In the genomic region with DNA sequence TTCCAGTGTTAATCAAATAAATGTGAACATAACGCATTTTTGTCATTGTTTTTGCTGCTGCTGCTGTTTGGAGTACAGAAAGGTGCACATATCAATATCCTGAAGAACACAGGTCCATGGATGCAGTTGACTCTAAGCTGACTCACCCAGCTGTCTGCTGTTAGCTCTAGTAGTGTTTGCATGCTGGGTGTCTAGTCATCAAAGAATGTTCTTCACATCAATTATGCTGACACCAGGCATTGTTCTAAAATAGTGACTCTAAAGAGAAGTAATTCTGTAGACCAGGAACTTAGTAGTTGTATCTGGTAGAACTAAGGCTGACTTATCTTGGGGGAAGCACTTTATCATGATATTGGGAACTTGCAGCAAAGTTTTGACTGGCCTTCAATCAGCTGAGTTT, we compare ENCODE assay signal across 11 cellular contexts. TPM values are rescaled to one million over a fixed set of nuclear protein-coding genes. Genes with fewer than 3 reads are reported as not detected.
DNase-seq lines count a peak whose midpoint lies in the region; ATAC-seq and TF ChIP-seq lines count a peak whose summit lies in the region.
"Had no signal": no experiment of that assay in that cellular context is flagged by ENCODE, and none has a peak within 500 bp of the region (broad histone marks: within the 10 kb centered on the region; RNA-seq: fewer than 3 reads in every experiment).

No MANE protein-coding gene starts in this region.

- no peak overlapping the region for H3K4me3 Mint-ChIP-seq in GM23338

- H3K36me3 ChIP-seq in GM23338 (ENCODE audit: insufficient read depth) (peaks cover 4% of the 10 kb centered on the region; the same call in 1 of the 2 replicates), PC-3 (ENCODE audit: low read depth, low read length) (no peaks in the 10 kb centered on the region), osteoblast (ENCODE audit: insufficient read depth, low read length) (no peaks in the 10 kb centered on the region), transverse colon (no peaks in the 10 kb centered on the region)

- peaks cover 63% of the 10 kb centered on the region for H3K4me1 Mint-ChIP-seq in GM23338

- no TSS peak for BruUV-seq in PC-3 (replicated peaks; lab: Mats Ljungman, UMichigan)

- ATAC-seq in GM23338 (no peak), PC-3 (peak; percentile 99), HG02798 (IDR thresholded peaks at IDR 0.05; ENCODE audit: poor library complexity, unreplicated experiment) (no peak), HG03095 (IDR thresholded peaks at IDR 0.05; ENCODE audit: unreplicated experiment) (no peak)
- ATAC-seq: Panc1 had no signal

- H3K27me3 ChIP-seq in GM23338 (ENCODE audit: insufficient read depth) (no peaks in the 10 kb centered on the region), PC-3 (ENCODE audit: low read length) (0 out of 2 replicates have a peak, but pooled peaks cover 7% of the 10 kb centered on the region), osteoblast (ENCODE audit: insufficient read depth, low read length) (no peaks in the 10 kb centered on the region), transverse colon (no peaks in the 10 kb centered on the region)

- H3K9me2 ChIP-seq in GM23338 (ENCODE audit: insufficient read depth), result no peaks in the 10 kb centered on the region
- H3K9me2 ChIP-seq in PC-3 (replicated peaks; ENCODE audit: low read length), result no peaks in the 10 kb centered on the region

- H3K79me2 ChIP-seq in GM23338 (replicated peaks; ENCODE audit: insufficient read depth) (peaks cover 70% of the 10 kb centered on the region), PC-3 (ENCODE audit: low read length) (no peaks in the 10 kb centered on the region), osteoblast (ENCODE audit: insufficient read depth, low read length) (no peaks in the 10 kb centered on the region)

- 96 to 100% methylated on average over 1 of the region's 1 CpG for WGBS in transverse colon (ENCODE audit: low coverage in 1 of 2), 2 donors

- TF ChIP-seq EP300 in transverse colon (IDR thresholded peaks at IDR 0.05; ENCODE audit: low read depth), result no peak

- H3K9ac ChIP-seq in PC-3 (ENCODE audit: low read length), result no peak overlapping the region

- no peaks in the 10 kb centered on the region; the same call in 2 of the 3 replicates for H3K9me3 Mint-ChIP-seq in GM23338

- CTCF ChIA-PET in PC-3 (lab: Charles Lee), result interaction anchor here (1.0 kb wide), 1 partner anchor 13 kb away, joined by 6 read pairs; no protein-coding TSS in a partner anchor

- intact Hi-C loops in PC-3 (cut with micrococcal nuclease) (no loop called here), transverse colon (cut with DNase I; ENCODE audit: low total_unique reads) (no loop called here)

- H2AFZ ChIP-seq in GM23338 (no peak overlapping the region), PC-3 (ENCODE audit: low read length) (no peak overlapping the region), osteoblast (ENCODE audit: low read length) (no peak overlapping the region)

- TF ChIP-seq CTCF in GM23338 (conservative IDR thresholded peaks at IDR 0.05; ENCODE audit: low read depth in 2 of 2), result no peak
- TF ChIP-seq CTCF in PC-3 (conservative IDR thresholded peaks at IDR 0.05; ENCODE audit: low read depth, low read length), result no peak
- TF ChIP-seq CTCF in epithelial cell of esophagus (IDR thresholded peaks at IDR 0.05; ENCODE audit: insufficient read depth, low read depth, low read length, missing control alignments), result no peak
- no peak for TF ChIP-seq CTCF in osteoblast (IDR thresholded peaks at IDR 0.05; ENCODE audit: extremely low read depth, low read depth, low read length)
- TF ChIP-seq CTCF in transverse colon (IDR thresholded peaks at IDR 0.05), result no peak

- H4K20me1 ChIP-seq in GM23338 (replicated peaks; ENCODE audit: insufficient read depth) (no peaks in the 10 kb centered on the region), PC-3 (ENCODE audit: low read length) (no peaks in the 10 kb centered on the region), osteoblast (ENCODE audit: insufficient read depth, low read length) (no peaks in the 10 kb centered on the region)

- peak overlapping the region; percentile 94 for H3K27ac ChIP-seq in GM23338 (ENCODE audit: low read depth)
- no peak overlapping the region for H3K27ac ChIP-seq in PC-3 (ENCODE audit: low read length)
- H3K27ac ChIP-seq in osteoblast (ENCODE audit: low read depth, low read length), result no peak overlapping the region
- no peak overlapping the region for H3K27ac ChIP-seq in transverse colon

- H3K27ac Mint-ChIP-seq in GM23338, result peak overlapping the region; percentile 79

- peaks cover 4% of the 10 kb centered on the region for H3K27me3 Mint-ChIP-seq in GM23338 (ENCODE audit: insufficient read depth, low read depth, poor library complexity)

- no peak overlapping the region for H3K4me2 ChIP-seq in GM23338
- no peak overlapping the region for H3K4me2 ChIP-seq in PC-3 (ENCODE audit: low read length)
- H3K4me2 ChIP-seq in osteoblast (ENCODE audit: insufficient read depth, low read length), result no peak overlapping the region

- H3K9me3 ChIP-seq in PC-3 (ENCODE audit: low read length) (no peaks in the 10 kb centered on the region), osteoblast (ENCODE audit: low read depth, low read length) (no peaks in the 10 kb centered on the region), transverse colon (no peaks in the 10 kb centered on the region)

- in situ Hi-C loops in transverse colon (cut with MboI; ENCODE audit: low pct_ligation_motif_present in 1 of 4, low pct_unique_long_range_greater_than_20kb in 1 of 4, low sequenced_read_pairs in 3 of 4), result loop anchor here in 3 of 4 donors (10.0 to 25.0 kb wide), 4 partner anchors 101 to 341 kb away; a partner anchor contains a TSS

- POLR2A ChIA-PET in PC-3 (lab: Charles Lee; ENCODE audit: unreplicated experiment), result no interaction called here

- H3K4me1 ChIP-seq in GM23338 (ENCODE audit: insufficient read depth), result peaks cover 36% of the 10 kb centered on the region
- peaks cover 4% of the 10 kb centered on the region; the same call in 1 of the 2 replicates for H3K4me1 ChIP-seq in PC-3 (ENCODE audit: insufficient read depth, low read length)
- no peaks in the 10 kb centered on the region for H3K4me1 ChIP-seq in osteoblast (ENCODE audit: insufficient read depth, low read length)
- H3K4me1 ChIP-seq in transverse colon, result no peaks in the 10 kb centered on the region

- TF ChIP-seq POLR2A in transverse colon (IDR thresholded peaks at IDR 0.05), result no peak

- DNase-seq in GM23338 (ENCODE audit: low spot score) (no peak), PC-3 (peak; percentile 81), epithelial cell of esophagus (ENCODE audit: low read depth) (peak; percentile 84), osteoblast (ENCODE audit: insufficient read length, low spot score, missing footprints) (peak; percentile 77), transverse colon (no peak)
- DNase-seq: Calu3; effector memory CD4-positive, alpha-beta T cell; NCI-H2081 treated with DMSO at 0.1 percent for 48 hours had no signal

- no peak overlapping the region for H3K4me3 ChIP-seq in GM23338
- no peak overlapping the region for H3K4me3 ChIP-seq in PC-3 (ENCODE audit: low read length)
- no peak overlapping the region for H3K4me3 ChIP-seq in epithelial cell of esophagus (ENCODE audit: low read length)
- no peak overlapping the region for H3K4me3 ChIP-seq in osteoblast (ENCODE audit: insufficient read depth, low read length)
- no peak overlapping the region for H3K4me3 ChIP-seq in transverse colon

- peaks cover 46% of the 10 kb centered on the region for H3K36me3 Mint-ChIP-seq in GM23338 (ENCODE audit: low read depth)

- H3F3A ChIP-seq in GM23338 (replicated peaks; ENCODE audit: low read depth), result peaks cover 17% of the 10 kb centered on the region; the same call in 1 of the 2 replicates
- H3F3A ChIP-seq in PC-3 (ENCODE audit: low read length, unreplicated experiment), result no peaks in the 10 kb centered on the region

TF ChIP-seq in GM23338, 12 proteins besides CTCF, POLR2A, EP300 and RAD21 (continues in another document):
- TF ChIP-seq ZNF114 (CRISPR knock-in tag; IDR thresholded peaks at IDR 0.05), result no peak
- TF ChIP-seq, protein P1, sequence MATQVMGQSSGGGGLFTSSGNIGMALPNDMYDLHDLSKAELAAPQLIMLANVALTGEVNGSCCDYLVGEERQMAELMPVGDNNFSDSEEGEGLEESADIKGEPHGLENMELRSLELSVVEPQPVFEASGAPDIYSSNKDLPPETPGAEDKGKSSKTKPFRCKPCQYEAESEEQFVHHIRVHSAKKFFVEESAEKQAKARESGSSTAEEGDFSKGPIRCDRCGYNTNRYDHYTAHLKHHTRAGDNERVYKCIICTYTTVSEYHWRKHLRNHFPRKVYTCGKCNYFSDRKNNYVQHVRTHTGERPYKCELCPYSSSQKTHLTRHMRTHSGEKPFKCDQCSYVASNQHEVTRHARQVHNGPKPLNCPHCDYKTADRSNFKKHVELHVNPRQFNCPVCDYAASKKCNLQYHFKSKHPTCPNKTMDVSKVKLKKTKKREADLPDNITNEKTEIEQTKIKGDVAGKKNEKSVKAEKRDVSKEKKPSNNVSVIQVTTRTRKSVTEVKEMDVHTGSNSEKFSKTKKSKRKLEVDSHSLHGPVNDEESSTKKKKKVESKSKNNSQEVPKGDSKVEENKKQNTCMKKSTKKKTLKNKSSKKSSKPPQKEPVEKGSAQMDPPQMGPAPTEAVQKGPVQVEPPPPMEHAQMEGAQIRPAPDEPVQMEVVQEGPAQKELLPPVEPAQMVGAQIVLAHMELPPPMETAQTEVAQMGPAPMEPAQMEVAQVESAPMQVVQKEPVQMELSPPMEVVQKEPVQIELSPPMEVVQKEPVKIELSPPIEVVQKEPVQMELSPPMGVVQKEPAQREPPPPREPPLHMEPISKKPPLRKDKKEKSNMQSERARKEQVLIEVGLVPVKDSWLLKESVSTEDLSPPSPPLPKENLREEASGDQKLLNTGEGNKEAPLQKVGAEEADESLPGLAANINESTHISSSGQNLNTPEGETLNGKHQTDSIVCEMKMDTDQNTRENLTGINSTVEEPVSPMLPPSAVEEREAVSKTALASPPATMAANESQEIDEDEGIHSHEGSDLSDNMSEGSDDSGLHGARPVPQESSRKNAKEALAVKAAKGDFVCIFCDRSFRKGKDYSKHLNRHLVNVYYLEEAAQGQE (IDR thresholded peaks at IDR 0.05; ENCODE audit: unreplicated experiment), result no peak
- TF ChIP-seq NANOG (IDR thresholded peaks at IDR 0.05; ENCODE audit: borderline replicate concordance), result no peak
- TF ChIP-seq EZH2 (IDR thresholded peaks at IDR 0.05; ENCODE audit: low read depth, unreplicated experiment), result no peak
- TF ChIP-seq, protein P2, sequence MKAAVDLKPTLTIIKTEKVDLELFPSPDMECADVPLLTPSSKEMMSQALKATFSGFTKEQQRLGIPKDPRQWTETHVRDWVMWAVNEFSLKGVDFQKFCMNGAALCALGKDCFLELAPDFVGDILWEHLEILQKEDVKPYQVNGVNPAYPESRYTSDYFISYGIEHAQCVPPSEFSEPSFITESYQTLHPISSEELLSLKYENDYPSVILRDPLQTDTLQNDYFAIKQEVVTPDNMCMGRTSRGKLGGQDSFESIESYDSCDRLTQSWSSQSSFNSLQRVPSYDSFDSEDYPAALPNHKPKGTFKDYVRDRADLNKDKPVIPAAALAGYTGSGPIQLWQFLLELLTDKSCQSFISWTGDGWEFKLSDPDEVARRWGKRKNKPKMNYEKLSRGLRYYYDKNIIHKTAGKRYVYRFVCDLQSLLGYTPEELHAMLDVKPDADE (IDR thresholded peaks at IDR 0.05), result no peak

RNA-seq across cellular contexts. Expression of a gene that starts 55.7 kb away (rescaled TPM):
- total RNA-seq in GM23338 (2014; rRNA removed; shearing (Covaris generic)), result 440 and 455 TPM in 2 replicates
- 97.6 and 102 TPM in 2 replicates for polyA plus RNA-seq in GM23338 (2016; fragmentation: Nextera tagmentation; extraction: Ambion mirVana)
- total RNA-seq in PC-3 (2014; rRNA removed) (19.5 and 20.6 TPM in 2 replicates), osteoblast (80.4 and 119 TPM in 2 replicates), transverse colon (100 to 1,000 TPM in 1 of 4 donors, 10 to 100 TPM in 3; 27.6 to 107 (median 31.4) TPM)

Comparison
In these comparisons a context has a peak if more than half of its experiments do, and no peak if none do; other contexts are left out.
1. DNase-seq: peak in PC-3 (single experiment), epithelial cell of esophagus (single experiment) and osteoblast (single experiment); none in GM23338 (single experiment) and transverse colon (single experiment).